In the genomic region with DNA sequence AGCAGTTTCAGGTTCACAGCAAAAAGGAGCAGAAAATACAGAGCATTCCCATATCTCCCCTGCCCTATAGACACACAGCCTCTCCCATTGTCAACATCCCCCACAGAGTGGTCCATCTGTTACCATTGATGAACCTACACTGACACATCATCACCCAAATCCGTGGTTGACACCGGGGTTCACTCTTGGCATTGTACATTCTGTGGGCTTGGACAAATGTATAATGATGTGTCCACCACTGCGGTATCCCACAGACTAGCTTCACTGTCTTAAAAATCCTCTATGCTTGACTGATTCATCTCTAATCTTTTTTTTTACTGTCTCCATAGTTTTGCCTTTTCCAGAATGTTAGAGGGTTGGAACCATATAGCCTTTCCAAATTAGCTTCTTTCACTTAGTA, we compare ENCODE assay signal across 9 cellular contexts.
"Had no signal": no experiment of that assay in that cellular context is flagged by ENCODE, and none has a peak within 500 bp of the region (broad histone marks: within the 10 kb centered on the region; RNA-seq: fewer than 3 reads in every experiment).

No MANE protein-coding gene starts in this region.

- H3K27ac Mint-ChIP-seq: activated CD4-positive, alpha-beta T cell treated with anti-CD3 and anti-CD28 coated beads, Interleukin-2, amount 10 ng/mL, durations not matched to agents 7 days and 5 days; activated naive CD4-positive, alpha-beta T cell treated with anti-CD3 and anti-CD28 coated beads, Interleukin-2, amount 50 U/mL, for 72 hours; activated T-cell treated with anti-CD3 and anti-CD28 coated beads, Interleukin-2, amount 50 U/mL, for 72 hours; natural killer cell treated with Interleukin-12 subunit alpha and Interleukin-12 subunit beta and Interleukin-15 and Interleukin-18, amount 100 ng/mL, for 72 hours had no signal

- H3K27ac ChIP-seq: gastroesophageal sphincter, tibial artery had no signal

- H3K4me3 ChIP-seq: gastroesophageal sphincter, tibial artery had no signal

- H3K36me3 ChIP-seq: gastroesophageal sphincter, tibial artery had no signal

- H3K36me3 Mint-ChIP-seq: natural killer cell treated with Interleukin-12 subunit alpha and Interleukin-12 subunit beta and Interleukin-15 and Interleukin-18, amount 100 ng/mL, for 72 hours had no signal

- H3K4me3 Mint-ChIP-seq: activated CD4-positive, alpha-beta T cell treated with anti-CD3 and anti-CD28 coated beads, Interleukin-2, amount 10 ng/mL, durations not matched to agents 7 days and 5 days; activated T-cell treated with anti-CD3 and anti-CD28 coated beads, Interleukin-2, amount 50 U/mL, for 72 hours; natural killer cell treated with Interleukin-12 subunit alpha and Interleukin-12 subunit beta and Interleukin-15 and Interleukin-18, amount 100 ng/mL, for 72 hours had no signal

- H3K9me3 ChIP-seq: gastroesophageal sphincter, tibial artery had no signal

- ATAC-seq: activated naive CD4-positive, alpha-beta T cell treated with anti-CD3 and anti-CD28 coated beads, Interleukin-2, amount 50 U/mL, for 72 hours; activated T-cell treated with anti-CD3 and anti-CD28 coated beads, Interleukin-2, amount 50 U/mL, for 72 hours; natural killer cell treated with Interleukin-12 subunit alpha and Interleukin-12 subunit beta and Interleukin-15 and Interleukin-18, amount 100 ng/mL, for 72 hours had no signal

- H3K9me3 Mint-ChIP-seq: natural killer cell treated with Interleukin-12 subunit alpha and Interleukin-12 subunit beta and Interleukin-15 and Interleukin-18, amount 100 ng/mL, for 72 hours had no signal

- DNase-seq: activated CD4-positive, alpha-beta T cell treated with anti-CD3 and anti-CD28 coated beads, Interleukin-2, amount 10 ng/mL, durations not matched to agents 7 days and 5 days; activated CD8-positive, alpha-beta memory T cell treated with anti-CD3 and anti-CD28 coated beads, Interleukin-2, amount 50 U/mL, for 48 hours; activated gamma-delta T cell; activated T-cell treated with anti-CD3 and anti-CD28 coated beads, Interleukin-2, amount 50 U/mL, for 72 hours; stimulated activated CD4-positive, alpha-beta T cell treated with anti-CD3 and anti-CD28 coated beads, Interleukin-1b, Interleukin-23, amount 100 ng/mL, for 48 hours had no signal

- H3K27me3 ChIP-seq: gastroesophageal sphincter, tibial artery had no signal
